In genomic region chr18:52620926-52621439, GRCh38 we compare ENCODE assay signal across 9 cellular contexts.
"Had no signal": no experiment of that assay in that cellular context is flagged by ENCODE, and none has a peak within 500 bp of the region (broad histone marks: within the 10 kb centered on the region; RNA-seq: fewer than 3 reads in every experiment).

No MANE protein-coding gene starts in this region.

- H3K27ac Mint-ChIP-seq: GM23338, HFFc6 had no signal

- H3K4me3 Mint-ChIP-seq: GM23338, HFFc6 had no signal

- H3K36me3 ChIP-seq: HAP-1 had no signal

- H3K4me1 ChIP-seq: HAP-1 had no signal

- H3K9me3 ChIP-seq: HAP-1 had no signal

- H3K4me3 ChIP-seq: GM23338, HAP-1, K562 had no signal

- H3K4me2 ChIP-seq: GM23338 had no signal

- ATAC-seq: GM23338, HCT116, K562 had no signal

- DNase-seq: H7, HFFc6, IMR-90, KG1 had no signal

- FAIRE-seq: HTR-8/SVneo, K562 had no signal

- H2AFZ ChIP-seq: GM23338 had no signal
